12 cellular contexts compared by ENCODE assay signal in the genomic region with DNA sequence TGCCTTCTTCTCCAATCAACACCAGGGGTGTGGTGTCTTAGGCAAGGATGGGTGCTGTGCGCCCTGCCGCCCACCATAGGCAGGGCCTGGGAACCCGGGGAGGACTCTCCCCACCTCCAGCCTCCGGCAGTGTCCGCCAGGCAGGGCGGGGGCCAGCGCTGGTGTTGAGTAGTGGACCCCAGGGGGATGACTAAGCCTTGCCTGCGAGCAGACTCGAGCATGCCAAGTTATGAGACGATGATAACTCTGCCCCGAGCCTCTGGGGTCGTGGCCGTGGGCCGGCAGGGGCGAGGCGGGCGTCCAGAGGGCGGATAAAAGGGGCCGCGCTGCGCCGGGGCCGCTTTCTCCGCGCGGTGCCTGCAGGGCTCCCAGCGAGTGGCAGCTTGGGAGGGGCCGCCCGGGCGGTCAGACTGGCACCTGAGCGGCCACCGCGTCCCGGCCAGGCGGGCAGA. TPM values are rescaled to one million over a fixed set of nuclear protein-coding genes. Genes with fewer than 3 reads are reported as not detected.
DNase-seq lines count a peak whose midpoint lies in the region; ATAC-seq, FAIRE-seq and TF ChIP-seq lines count a peak whose summit lies in the region.
"Had no signal": no experiment of that assay in that cellular context is flagged by ENCODE, and none has a peak within 500 bp of the region (broad histone marks: within the 10 kb centered on the region; RNA-seq: fewer than 3 reads in every experiment).

TSS of gene MEDAG (plus strand) at position 340 of the 452 bp plus-strand sequence. CDS start 245 bp downstream, outside the sequence.

- H3K4me3 ChIP-seq in SJCRH30 (no peak within 1 kb of the TSS), fibroblast of mammary gland (ENCODE audit: control insufficient read depth, low read depth, low read length) (peak within 1 kb of the TSS; percentile 53), thymus (ENCODE audit: low read length) (no peak within 1 kb of the TSS)

- no peaks in the 10 kb centered on the region; the same call in 1 of the 2 replicates for H3K9me3 ChIP-seq in SJCRH30 (replicated peaks)
- H3K9me3 ChIP-seq in thymus (ENCODE audit: control insufficient read depth) = no peaks in the 10 kb centered on the region

- TF ChIP-seq CTCF in fibroblast of mammary gland (conservative IDR thresholded peaks at IDR 0.05; ENCODE audit: control insufficient read depth, insufficient read depth, low read depth, low read length) = no peak
- TF ChIP-seq CTCF in mesothelial cell of epicardium (IDR thresholded peaks at IDR 0.05; ENCODE audit: unreplicated experiment) = no peak

- H3K27ac Mint-ChIP-seq in mesothelial cell of epicardium = peak within 1 kb of the TSS; percentile 92
- H3K27ac Mint-ChIP-seq: activated T-cell treated with anti-CD3 and anti-CD28 coated beads, Interleukin-2, amount 50 U/mL, for 72 hours had no signal

- H3K27me3 Mint-ChIP-seq in mesothelial cell of epicardium (ENCODE audit: low read depth) = peaks cover 23% of the 10 kb centered on the region

- H3K36me3 Mint-ChIP-seq in mesothelial cell of epicardium = no peaks in the 10 kb centered on the region

- FAIRE-seq in RCC 7860 (lab: Jason Lieb, UNC) = no peak
- FAIRE-seq: islet of Langerhans had no signal

- peaks cover 39% of the 10 kb centered on the region for H3K4me1 Mint-ChIP-seq in mesothelial cell of epicardium

- H3K27ac ChIP-seq in SJCRH30 (no peak within 1 kb of the TSS; the same call in 1 of the 2 replicates), thymus (ENCODE audit: low read depth) (no peak within 1 kb of the TSS)

- no peak for ATAC-seq in HG03439 (IDR thresholded peaks at IDR 0.05; ENCODE audit: unreplicated experiment)

- no peaks in the 10 kb centered on the region for H3K27me3 ChIP-seq in SJCRH30
- peaks cover 35% of the 10 kb centered on the region for H3K27me3 ChIP-seq in thymus (ENCODE audit: control insufficient read depth, insufficient read depth)

- DNase-seq in SJCRH30 (no peak), fibroblast of mammary gland (ENCODE audit: low read depth) (peak; percentile 95), mesothelial cell of epicardium (ENCODE audit: low spot score in 2 of 2, unreplicated experiment in 2 of 2) (no peak), pons (ENCODE audit: low spot score) (no peak), RKO (ENCODE audit: low spot score) (no peak), RCC 7860 (ENCODE audit: low spot score) (no peak)
- DNase-seq: MM.1S, SW 1271 had no signal

- H3K36me3 ChIP-seq in SJCRH30 (peaks cover 17% of the 10 kb centered on the region), thymus (ENCODE audit: control insufficient read depth, insufficient read depth) (no peaks in the 10 kb centered on the region)

- WGBS in thymus = 24% methylated on average over 35 of the region's 35 CpGs

- H3K9me3 Mint-ChIP-seq in mesothelial cell of epicardium = no peaks in the 10 kb centered on the region

- peaks cover 21% of the 10 kb centered on the region for H3K4me1 ChIP-seq in SJCRH30
- no peaks in the 10 kb centered on the region for H3K4me1 ChIP-seq in thymus (ENCODE audit: control insufficient read depth, insufficient read depth, low read length)

- H3K4me3 Mint-ChIP-seq in mesothelial cell of epicardium = peak within 1 kb of the TSS; percentile 56

RNA-seq across cellular contexts. Expression of gene MEDAG, which starts in this region (rescaled TPM):
- total RNA-seq in SJCRH30 (2014; rRNA removed; shearing (Covaris generic)) = 52.1 and 56.1 TPM in 2 replicates
- 7.5 to 7.9 TPM (median 7.7 TPM) in 3 replicates for total RNA-seq in mesothelial cell of epicardium
- polyA plus RNA-seq in thymus = 18.7 TPM
